In the genomic region with DNA sequence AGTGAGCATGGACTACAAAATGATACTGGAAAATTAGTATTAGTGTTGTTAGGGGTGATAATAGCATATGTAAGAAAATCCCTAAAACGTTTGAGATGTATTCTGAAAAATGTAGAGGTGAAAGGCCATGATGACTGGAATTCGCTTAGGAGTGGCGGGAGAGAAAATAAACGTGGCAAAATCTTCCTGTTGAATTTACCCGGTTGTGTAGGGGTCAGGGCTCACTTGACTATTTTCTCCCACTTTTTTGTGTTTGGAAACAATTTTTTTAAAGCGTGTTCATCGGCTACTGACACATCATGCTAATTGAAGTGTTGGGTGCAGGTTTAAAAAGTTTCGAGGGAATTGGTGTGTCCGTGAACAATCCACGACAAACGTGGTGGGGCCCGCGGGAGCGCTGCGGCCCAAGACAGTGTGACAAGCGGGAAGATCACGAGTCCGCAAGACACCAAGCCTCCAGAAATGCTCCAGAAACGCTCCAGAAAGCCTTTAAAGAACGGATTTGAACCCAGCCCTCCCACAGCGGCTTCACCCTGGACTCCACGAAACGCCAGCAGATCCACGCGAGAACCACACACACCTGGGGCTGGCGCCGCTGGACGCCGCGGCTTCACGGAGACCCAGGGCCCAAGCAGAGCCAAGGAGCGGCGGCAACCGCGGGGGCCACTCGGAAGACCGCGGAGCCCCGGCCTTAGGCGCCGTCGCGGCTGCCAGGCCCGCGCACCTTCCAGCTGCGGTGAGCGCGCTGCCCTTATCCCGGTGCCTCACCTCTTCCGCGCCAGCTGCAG, we compare ENCODE assay signal across 8 cellular contexts. TPM values are rescaled to one million over a fixed set of nuclear protein-coding genes. Genes with fewer than 3 reads are reported as not detected.
DNase-seq lines count a peak whose midpoint lies in the region; ATAC-seq and TF ChIP-seq lines count a peak whose summit lies in the region.

No MANE protein-coding gene starts in this region.

- H3K27ac Mint-ChIP-seq in dendritic cell treated with granulocyte-macrophage colony-stimulating factor and Interleukin-4, amounts not matched to agents 40 ng/mL and 50 ng/mL, for 4 days, result peak overlapping the region; percentile 96

- peak overlapping the region; percentile 75 to 91 for H3K4ac ChIP-seq in mesenchymal stem cell (ENCODE audit: low read depth in 1 of 2, low read length in 2 of 2)

- peak; percentile 16 for DNase-seq in COR-L47 (lab: John Stamatoyannopoulos, UW)
- DNase-seq in OCI-M1 (lab: John Stamatoyannopoulos, UW), result peak; percentile 76
- peak; percentile 46 for DNase-seq in mesenchymal stem cell
- no peak for DNase-seq in upper lobe of left lung
- DNase-seq in AML-193 (lab: John Stamatoyannopoulos, UW), result no peak

- peak overlapping the region; percentile 96 to 97 for H3K18ac ChIP-seq in mesenchymal stem cell (ENCODE audit: low read depth in 1 of 2, low read length in 2 of 2)

- H3K4me1 Mint-ChIP-seq in dendritic cell treated with granulocyte-macrophage colony-stimulating factor and Interleukin-4, amounts not matched to agents 40 ng/mL and 50 ng/mL, for 4 days (ENCODE audit: low read depth), result peaks cover 31% of the 10 kb centered on the region

- H3K4me3 Mint-ChIP-seq in dendritic cell treated with granulocyte-macrophage colony-stimulating factor and Interleukin-4, amounts not matched to agents 40 ng/mL and 50 ng/mL, for 4 days, result peak overlapping the region; percentile 92

- H3K4me3 ChIP-seq in mesenchymal stem cell (ENCODE audit: insufficient read depth in 1 of 2, low read depth in 1 of 2, low read length in 2 of 2), result peak overlapping the region; percentile 94 to 96
- peak overlapping the region; percentile 68 to 88 (median 87) for H3K4me3 ChIP-seq in upper lobe of left lung

- no peak overlapping the region for H2BK120ac ChIP-seq in mesenchymal stem cell (ENCODE audit: low read depth, low read length)

- H3K36me3 ChIP-seq in mesenchymal stem cell (ENCODE audit: control insufficient read depth in 1 of 2, insufficient read depth in 2 of 2, low read depth in 1 of 2, low read length in 2 of 2) (peaks cover 4 to 31% of the 10 kb centered on the region in 2 experiments), upper lobe of left lung (peaks cover 0 to 21% (median 8%) of the 10 kb centered on the region in 4 donors)

- peak overlapping the region in 1 of 2 experiments; percentile 95 for H3K14ac ChIP-seq in mesenchymal stem cell (ENCODE audit: low read length in 2 of 2)

- peak overlapping the region; percentile 99 for H3K9ac ChIP-seq in mesenchymal stem cell (ENCODE audit: low read length)

- peaks cover 9% of the 10 kb centered on the region for H3K79me1 ChIP-seq in mesenchymal stem cell (replicated peaks; ENCODE audit: low read length, poor library complexity, severe bottlenecking)

- H4K8ac ChIP-seq in mesenchymal stem cell (ENCODE audit: low read length), result peak overlapping the region; percentile 86

- TF ChIP-seq CTCF in upper lobe of left lung (IDR thresholded peaks at IDR 0.05), result no peak

- H3K36me3 Mint-ChIP-seq in dendritic cell treated with granulocyte-macrophage colony-stimulating factor and Interleukin-4, amounts not matched to agents 40 ng/mL and 50 ng/mL, for 4 days (ENCODE audit: low read depth), result peaks cover 42% of the 10 kb centered on the region

- peak overlapping the region; percentile 75 for H2BK5ac ChIP-seq in mesenchymal stem cell (ENCODE audit: low read depth, low read length, poor library complexity, severe bottlenecking)

- H3K9me3 Mint-ChIP-seq in dendritic cell treated with granulocyte-macrophage colony-stimulating factor and Interleukin-4, amounts not matched to agents 40 ng/mL and 50 ng/mL, for 4 days, result no peaks in the 10 kb centered on the region

- intact Hi-C loops in dendritic cell treated with granulocyte-macrophage colony-stimulating factor and Interleukin-4, amounts not matched to agents 40 ng/mL and 50 ng/mL, for 4 days (cut with micrococcal nuclease), result loop anchor here (2.0 to 5.0 kb wide), 2 partner anchors 204 to 375 kb away; a partner anchor contains a TSS

- H3K27ac ChIP-seq in mesenchymal stem cell (ENCODE audit: low read length, poor library complexity, severe bottlenecking) (peak overlapping the region; percentile 83), upper lobe of left lung (peak overlapping the region; percentile 89 to 92 (median 91))

- TF ChIP-seq EP300 in upper lobe of left lung (IDR thresholded peaks at IDR 0.05), result no peak

- H3K4me1 ChIP-seq in mesenchymal stem cell (ENCODE audit: control insufficient read depth, insufficient read depth, low read depth, low read length) (peaks cover 5% of the 10 kb centered on the region), upper lobe of left lung (peaks cover 13 to 20% (median 15%) of the 10 kb centered on the region in 4 donors)

- peak overlapping the region in 1 of 2 experiments; percentile 100 for H3K23ac ChIP-seq in mesenchymal stem cell (ENCODE audit: low read length in 2 of 2)

- ATAC-seq in GM21723 (IDR thresholded peaks at IDR 0.05; ENCODE audit: unreplicated experiment) (peak; percentile 39), upper lobe of left lung (ENCODE audit: low FRiP score in 2 of 2) (peak; percentile 12 to 32), HG02571 (IDR thresholded peaks at IDR 0.05; ENCODE audit: unreplicated experiment) (no peak)

- H2AK5ac ChIP-seq in mesenchymal stem cell (ENCODE audit: low read length, severe bottlenecking), result no peak overlapping the region

- no peaks in the 10 kb centered on the region for H3K27me3 Mint-ChIP-seq in dendritic cell treated with granulocyte-macrophage colony-stimulating factor and Interleukin-4, amounts not matched to agents 40 ng/mL and 50 ng/mL, for 4 days

- peak overlapping the region; percentile 86 for H4K91ac ChIP-seq in mesenchymal stem cell (ENCODE audit: low read length)

- peak overlapping the region in 1 of 2 experiments; percentile 49 for H2BK12ac ChIP-seq in mesenchymal stem cell (ENCODE audit: low read length in 2 of 2)

- under 1% methylated on average over 32 of the region's 51 CpGs for WGBS in mesenchymal stem cell
- WGBS in upper lobe of left lung, 2 donors, result 1 to 3% methylated on average over 23 to 45 of the region's 51 CpGs

- no peak for TF ChIP-seq POLR2A in upper lobe of left lung (IDR thresholded peaks at IDR 0.05)

- H3K9me3 ChIP-seq in mesenchymal stem cell (ENCODE audit: control insufficient read depth, low read length), result no peaks in the 10 kb centered on the region
- H3K9me3 ChIP-seq in upper lobe of left lung, result no peaks in the 10 kb centered on the region

- H3K27me3 ChIP-seq in mesenchymal stem cell (ENCODE audit: control insufficient read depth in 1 of 2, insufficient read depth in 1 of 2, low read length in 2 of 2) (no peaks in the 10 kb centered on the region), upper lobe of left lung (no peaks in the 10 kb centered on the region)

- peak overlapping the region; percentile 74 for H3K4me2 ChIP-seq in mesenchymal stem cell (ENCODE audit: low read length, poor library complexity, severe bottlenecking)

- peak overlapping the region; percentile 68 for H2BK15ac ChIP-seq in mesenchymal stem cell (ENCODE audit: low read depth, poor library complexity, severe bottlenecking)

- peak overlapping the region; percentile 93 for H2AFZ ChIP-seq in mesenchymal stem cell (ENCODE audit: low read depth, low read length)

RNA-seq across cellular contexts. Expression of a gene that starts 0.6 kb away (rescaled TPM):
- polyA plus RNA-seq in mesenchymal stem cell (2013, experiment 1 of 2), result 93.2 TPM
- polyA plus RNA-seq in mesenchymal stem cell (2013, experiment 2 of 2), result 96.5 TPM
- total RNA-seq in upper lobe of left lung, result 10 to 100 TPM in 4 of 6 donors, 1 to 10 TPM in 2; 6.1 to 24.6 (median 19.7) TPM

Comparison
In these comparisons a context has a peak if more than half of its experiments do, and no peak if none do; other contexts are left out.
1. DNase-seq: peak in COR-L47 (single experiment), OCI-M1 (single experiment) and mesenchymal stem cell (single experiment); none in upper lobe of left lung (0 of 2) and AML-193 (0 of 2).